In the genomic region with DNA sequence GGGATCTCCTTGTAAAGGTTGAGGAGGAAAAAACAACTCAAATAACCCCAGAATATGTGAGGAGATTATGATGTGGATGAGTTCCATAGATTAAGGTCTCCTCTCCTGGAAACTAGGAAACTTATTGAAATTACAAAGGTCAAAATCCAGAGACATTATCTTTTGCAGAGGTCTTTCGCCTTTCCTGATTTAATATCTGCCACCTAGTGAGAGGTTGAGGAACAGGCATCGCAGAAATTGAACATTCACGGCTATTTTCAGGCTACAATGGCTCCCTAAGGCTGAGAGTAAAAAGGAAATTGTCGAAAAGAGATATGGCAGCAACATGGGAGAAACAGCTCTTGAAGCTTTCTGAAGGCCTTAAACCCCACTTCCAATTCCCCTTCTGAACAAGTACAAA, we compare ENCODE assay signal across 2 cellular contexts.
TF ChIP-seq lines count a peak whose summit lies in the region.

No MANE protein-coding gene starts in this region.

TF ChIP-seq in SK-N-SH, 30 proteins besides CTCF, POLR2A, EP300 and RAD21 (continued from another document):
- no peak for TF ChIP-seq IRF3 (IDR thresholded peaks at IDR 0.05; ENCODE audit: low read depth, low read length)
- TF ChIP-seq RCOR1 (IDR thresholded peaks at IDR 0.05; ENCODE audit: low read length): no peak
- no peak for TF ChIP-seq YY1 (IDR thresholded peaks at IDR 0.05; ENCODE audit: low read depth)

TF ChIP-seq in SK-N-SH treated with all-trans-retinoic acid at 6 μM for 48 hours, 23 proteins besides CTCF, POLR2A, EP300 and RAD21 (continued from another document):
- TF ChIP-seq PATZ1 (CRISPR knock-in tag; IDR thresholded peaks at IDR 0.05; ENCODE audit: borderline replicate concordance) (no peak), PPARA (CRISPR knock-in tag; IDR thresholded peaks at IDR 0.05; ENCODE audit: borderline replicate concordance) (no peak), ARNTL (CRISPR knock-in tag; IDR thresholded peaks at IDR 0.05; ENCODE audit: borderline replicate concordance, low read depth) (no peak), OSR1 (CRISPR knock-in tag; IDR thresholded peaks at IDR 0.05) (no peak), CREB5 (CRISPR knock-in tag; IDR thresholded peaks at IDR 0.05; ENCODE audit: low read depth) (no peak), TCF4 (CRISPR knock-in tag; IDR thresholded peaks at IDR 0.05; ENCODE audit: borderline replicate concordance) (no peak), BACH2 (CRISPR knock-in tag; IDR thresholded peaks at IDR 0.05; ENCODE audit: borderline replicate concordance) (no peak), ZC3H10 (CRISPR knock-in tag; IDR thresholded peaks at IDR 0.05) (no peak), ISL1 (CRISPR knock-in tag; IDR thresholded peaks at IDR 0.05) (no peak), POU6F1 (CRISPR knock-in tag; IDR thresholded peaks at IDR 0.05; ENCODE audit: borderline replicate concordance, low read depth) (no peak)
